Comparison of ENCODE assay signal across 12 cellular contexts in the genomic region with DNA sequence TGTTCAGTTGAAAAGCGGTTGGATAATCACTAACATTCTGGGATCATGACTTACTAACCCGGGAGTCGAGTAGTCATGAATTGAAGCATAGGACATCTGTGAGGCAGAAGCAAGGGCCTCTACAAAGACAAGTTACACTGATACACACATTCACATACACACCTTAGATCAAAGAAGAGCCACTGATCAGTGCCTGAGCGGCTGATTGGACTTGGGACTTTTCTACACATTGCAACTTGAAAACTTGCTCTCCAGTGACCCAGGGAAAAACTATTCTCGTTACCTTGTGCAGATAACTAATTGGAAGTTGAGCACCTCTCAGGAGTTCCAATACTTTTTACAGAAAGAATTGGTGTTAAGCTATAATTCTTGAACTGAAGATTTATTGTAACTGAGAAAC.
A peak's percentile ranks its signal among the peaks of the same experiment; 100 is the strongest.
DNase-seq lines count a peak whose midpoint lies in the region; ATAC-seq and TF ChIP-seq lines count a peak whose summit lies in the region.
"Had no signal": no experiment of that assay in that cellular context is flagged by ENCODE, and none has a peak within 500 bp of the region (broad histone marks: within the 10 kb centered on the region; RNA-seq: fewer than 3 reads in every experiment).

No MANE protein-coding gene starts in this region.

- H3K36me3 Mint-ChIP-seq in T-helper 17 cell (ENCODE audit: low read depth): peaks cover 3% of the 10 kb centered on the region
- H3K36me3 Mint-ChIP-seq: CD4-positive, CD25-positive, alpha-beta regulatory T cell; IgD-negative memory B cell had no signal

- 92% methylated on average over 5 of the region's 5 CpGs for WGBS in right cardiac atrium
- 63% methylated on average over 5 of the region's 5 CpGs for WGBS in liver
- WGBS in psoas muscle, 3 donors: 89 to 95% (median 93%) methylated on average over 5 of the region's 5 CpGs

- no peak for DNase-seq in Right ventricle myocardium superior
- DNase-seq in right cardiac atrium: no peak
- DNase-seq in T-helper 17 cell: no peak
- DNase-seq in NOMO-1 treated with DMSO at 0.1 percent for 48 hours (lab: John Stamatoyannopoulos, UW; ENCODE audit: unreplicated experiment): no peak
- DNase-seq in psoas muscle: no peak
- DNase-seq: CD4-positive, CD25-positive, alpha-beta regulatory T cell had no signal

- peaks cover 18% of the 10 kb centered on the region for H3K4me1 Mint-ChIP-seq in T-helper 17 cell

- H3K4me1 ChIP-seq in right cardiac atrium (ENCODE audit: control insufficient read depth, insufficient read depth, low read length) (no peaks in the 10 kb centered on the region), liver (ENCODE audit: control insufficient read depth in 4 of 4, insufficient read depth in 4 of 4, low read length in 3 of 4) (peaks cover 1 to 29% (median 16%) of the 10 kb centered on the region in 4 donors), psoas muscle (no peaks in the 10 kb centered on the region)
- H3K4me1 ChIP-seq: BLaER1 treated with 17β-estradiol and CSF1 and Interleukin-3, amounts not matched to agents 10 nM and 100 nM had no signal

- no peaks in the 10 kb centered on the region for H3K9me3 ChIP-seq in right cardiac atrium (ENCODE audit: control insufficient read depth, low read length)
- no peaks in the 10 kb centered on the region for H3K9me3 ChIP-seq in T-helper 17 cell (ENCODE audit: control insufficient read depth, low read length, poor library complexity, severe bottlenecking)
- H3K9me3 ChIP-seq in liver (ENCODE audit: control insufficient read depth in 4 of 4, low read length in 3 of 4): no peaks in the 10 kb centered on the region
- H3K9me3 ChIP-seq in psoas muscle: no peaks in the 10 kb centered on the region
- H3K9me3 ChIP-seq: BLaER1 treated with 17β-estradiol and CSF1 and Interleukin-3, amounts not matched to agents 10 nM and 100 nM had no signal

- H3K36me3 ChIP-seq in liver (ENCODE audit: control insufficient read depth in 4 of 4, insufficient read depth in 3 of 4, low read depth in 1 of 4, low read length in 3 of 4) (no peaks in the 10 kb centered on the region), psoas muscle (ENCODE audit: insufficient read depth in 1 of 2, low read depth in 1 of 2) (peaks cover 0 to 5% of the 10 kb centered on the region in 2 donors)
- H3K36me3 ChIP-seq: BLaER1 treated with 17β-estradiol and CSF1 and Interleukin-3, amounts not matched to agents 10 nM and 100 nM had no signal

- H3K27ac Mint-ChIP-seq in T-helper 17 cell: no peak overlapping the region
- H3K27ac Mint-ChIP-seq: IgD-negative memory B cell had no signal

- H3K4me3 Mint-ChIP-seq in T-helper 17 cell: peak overlapping the region; percentile 19
- H3K4me3 Mint-ChIP-seq: CD4-positive, CD25-positive, alpha-beta regulatory T cell; IgD-negative memory B cell had no signal

- TF ChIP-seq RAD21 in liver (IDR thresholded peaks at IDR 0.05): no peak

- intact Hi-C loops in Right ventricle myocardium superior (cut with DNase I): no loop called here
- intact Hi-C loops in right cardiac atrium (cut with DNase I): no loop called here
- intact Hi-C loops in psoas muscle (cut with DNase I): no loop called here

- H3K27me3 ChIP-seq in right cardiac atrium (ENCODE audit: control insufficient read depth, insufficient read depth) (no peaks in the 10 kb centered on the region), liver (ENCODE audit: control insufficient read depth in 4 of 4, insufficient read depth in 4 of 4, low read length in 3 of 4) (no peaks in the 10 kb centered on the region), psoas muscle (ENCODE audit: insufficient read depth in 3 of 3, low read length in 2 of 3) (no peaks in the 10 kb centered on the region)
- H3K27me3 ChIP-seq: BLaER1 treated with 17β-estradiol and CSF1 and Interleukin-3, amounts not matched to agents 10 nM and 100 nM had no signal

- H3K27ac ChIP-seq in right cardiac atrium (ENCODE audit: low read length) (no peak overlapping the region), liver (ENCODE audit: low read depth in 1 of 2, low read length in 2 of 2) (peak overlapping the region; percentile 22 to 29), psoas muscle (no peak overlapping the region)
- H3K27ac ChIP-seq: 22Rv1; BLaER1 treated with 17β-estradiol and CSF1 and Interleukin-3, amounts not matched to agents 10 nM and 100 nM had no signal

- H3K9ac ChIP-seq in liver (ENCODE audit: low read depth in 1 of 2, low read length in 2 of 2): peak overlapping the region in 1 of 2 donors; percentile 36
- H3K9ac ChIP-seq: BLaER1 treated with 17β-estradiol and CSF1 and Interleukin-3, amounts not matched to agents 10 nM and 100 nM had no signal

- H3K4me3 ChIP-seq in right cardiac atrium (ENCODE audit: low read length) (no peak overlapping the region), liver (ENCODE audit: low read depth in 1 of 3, low read length in 3 of 3) (no peak overlapping the region), psoas muscle (no peak overlapping the region)
- H3K4me3 ChIP-seq: BLaER1 treated with 17β-estradiol and CSF1 and Interleukin-3, amounts not matched to agents 10 nM and 100 nM had no signal

- ATAC-seq in Right ventricle myocardium superior (ENCODE audit: poor library complexity) (peak; percentile 14), right cardiac atrium (no peak), T-helper 17 cell (no peak), GM21381 (IDR thresholded peaks at IDR 0.05; ENCODE audit: unreplicated experiment) (no peak), psoas muscle (no peak)
- ATAC-seq: HCT116 had no signal

- H3K27me3 Mint-ChIP-seq in T-helper 17 cell: no peaks in the 10 kb centered on the region
- H3K27me3 Mint-ChIP-seq: CD4-positive, CD25-positive, alpha-beta regulatory T cell; IgD-negative memory B cell had no signal

- TF ChIP-seq CTCF in liver (IDR thresholded peaks at IDR 0.05; ENCODE audit: low read depth, low read length, missing input control) (no peak), psoas muscle (IDR thresholded peaks at IDR 0.05) (no peak)

TF ChIP-seq in liver, 16 proteins besides CTCF, POLR2A, EP300 and RAD21:
- TF ChIP-seq, protein P1, sequence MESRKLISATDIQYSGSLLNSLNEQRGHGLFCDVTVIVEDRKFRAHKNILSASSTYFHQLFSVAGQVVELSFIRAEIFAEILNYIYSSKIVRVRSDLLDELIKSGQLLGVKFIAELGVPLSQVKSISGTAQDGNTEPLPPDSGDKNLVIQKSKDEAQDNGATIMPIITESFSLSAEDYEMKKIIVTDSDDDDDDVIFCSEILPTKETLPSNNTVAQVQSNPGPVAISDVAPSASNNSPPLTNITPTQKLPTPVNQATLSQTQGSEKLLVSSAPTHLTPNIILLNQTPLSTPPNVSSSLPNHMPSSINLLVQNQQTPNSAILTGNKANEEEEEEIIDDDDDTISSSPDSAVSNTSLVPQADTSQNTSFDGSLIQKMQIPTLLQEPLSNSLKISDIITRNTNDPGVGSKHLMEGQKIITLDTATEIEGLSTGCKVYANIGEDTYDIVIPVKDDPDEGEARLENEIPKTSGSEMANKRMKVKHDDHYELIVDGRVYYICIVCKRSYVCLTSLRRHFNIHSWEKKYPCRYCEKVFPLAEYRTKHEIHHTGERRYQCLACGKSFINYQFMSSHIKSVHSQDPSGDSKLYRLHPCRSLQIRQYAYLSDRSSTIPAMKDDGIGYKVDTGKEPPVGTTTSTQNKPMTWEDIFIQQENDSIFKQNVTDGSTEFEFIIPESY (IDR thresholded peaks at IDR 0.05): no peak
- TF ChIP-seq FOXA2 (IDR thresholded peaks at IDR 0.05) (no peak), HNF4A (conservative IDR thresholded peaks at IDR 0.05) (peak; percentile 86 to 91), HNF4G (IDR thresholded peaks at IDR 0.05) (peak; percentile 62), TAF1 (conservative IDR thresholded peaks at IDR 0.05) (no peak), RXRA (IDR thresholded peaks at IDR 0.05) (peak; percentile 3 to 71), MAX (IDR thresholded peaks at IDR 0.05) (peak; percentile 23), SP1 (IDR thresholded peaks at IDR 0.05) (peak; percentile 80), EGR1 (IDR thresholded peaks at IDR 0.05; ENCODE audit: low read depth in 2 of 2) (no peak)
- TF ChIP-seq, protein P2, sequence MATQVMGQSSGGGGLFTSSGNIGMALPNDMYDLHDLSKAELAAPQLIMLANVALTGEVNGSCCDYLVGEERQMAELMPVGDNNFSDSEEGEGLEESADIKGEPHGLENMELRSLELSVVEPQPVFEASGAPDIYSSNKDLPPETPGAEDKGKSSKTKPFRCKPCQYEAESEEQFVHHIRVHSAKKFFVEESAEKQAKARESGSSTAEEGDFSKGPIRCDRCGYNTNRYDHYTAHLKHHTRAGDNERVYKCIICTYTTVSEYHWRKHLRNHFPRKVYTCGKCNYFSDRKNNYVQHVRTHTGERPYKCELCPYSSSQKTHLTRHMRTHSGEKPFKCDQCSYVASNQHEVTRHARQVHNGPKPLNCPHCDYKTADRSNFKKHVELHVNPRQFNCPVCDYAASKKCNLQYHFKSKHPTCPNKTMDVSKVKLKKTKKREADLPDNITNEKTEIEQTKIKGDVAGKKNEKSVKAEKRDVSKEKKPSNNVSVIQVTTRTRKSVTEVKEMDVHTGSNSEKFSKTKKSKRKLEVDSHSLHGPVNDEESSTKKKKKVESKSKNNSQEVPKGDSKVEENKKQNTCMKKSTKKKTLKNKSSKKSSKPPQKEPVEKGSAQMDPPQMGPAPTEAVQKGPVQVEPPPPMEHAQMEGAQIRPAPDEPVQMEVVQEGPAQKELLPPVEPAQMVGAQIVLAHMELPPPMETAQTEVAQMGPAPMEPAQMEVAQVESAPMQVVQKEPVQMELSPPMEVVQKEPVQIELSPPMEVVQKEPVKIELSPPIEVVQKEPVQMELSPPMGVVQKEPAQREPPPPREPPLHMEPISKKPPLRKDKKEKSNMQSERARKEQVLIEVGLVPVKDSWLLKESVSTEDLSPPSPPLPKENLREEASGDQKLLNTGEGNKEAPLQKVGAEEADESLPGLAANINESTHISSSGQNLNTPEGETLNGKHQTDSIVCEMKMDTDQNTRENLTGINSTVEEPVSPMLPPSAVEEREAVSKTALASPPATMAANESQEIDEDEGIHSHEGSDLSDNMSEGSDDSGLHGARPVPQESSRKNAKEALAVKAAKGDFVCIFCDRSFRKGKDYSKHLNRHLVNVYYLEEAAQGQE (IDR thresholded peaks at IDR 0.05): peak; percentile 37

Comparison
In these comparisons a context has a peak if more than half of its experiments do, and no peak if none do; other contexts are left out.
1. H3K27ac ChIP-seq: peak in liver (2 of 2); none in right cardiac atrium (single experiment) and psoas muscle (single experiment).